ENCODE assay signal across 8 cellular contexts in the genomic region with DNA sequence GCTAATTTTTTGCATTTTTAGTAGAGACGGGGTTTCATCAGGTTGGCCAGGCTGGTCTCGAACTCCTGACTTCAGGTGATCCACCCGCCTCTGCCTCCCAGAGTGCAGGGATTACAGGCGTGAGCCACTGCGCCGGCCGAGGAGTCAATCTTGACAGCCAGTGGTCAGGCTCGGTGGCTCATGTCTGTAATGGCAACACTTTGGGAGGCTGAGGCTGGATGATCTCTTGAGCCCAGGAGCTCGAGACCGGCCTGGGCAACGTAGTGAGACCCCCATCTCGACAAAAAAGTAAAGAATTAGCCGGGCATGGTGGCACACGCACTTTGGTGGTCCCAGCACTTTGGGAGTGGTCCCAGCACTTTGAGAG. TPM values are rescaled to one million over a fixed set of nuclear protein-coding genes. Genes with fewer than 3 reads are reported as not detected.
A peak's percentile ranks its signal among the peaks of the same experiment; 100 is the strongest.
DNase-seq lines count a peak whose midpoint lies in the region; ATAC-seq and TF ChIP-seq lines count a peak whose summit lies in the region.

No MANE protein-coding gene starts in this region.

- H3K9me3 ChIP-seq in testis: no peaks in the 10 kb centered on the region

- H3K27me3 Mint-ChIP-seq in activated CD4-positive, alpha-beta T cell treated with anti-CD3 and anti-CD28 coated beads for 36 hours: no peaks in the 10 kb centered on the region

- no peak for TF ChIP-seq CTCF in testis (IDR thresholded peaks at IDR 0.05)

- CTCF ChIA-PET in activated CD4-positive, alpha-beta T cell treated with anti-CD3 and anti-CD28 coated beads for 36 hours (lab: Charles Lee): interaction anchor here (0.6 to 2.1 kb wide), 6 partner anchors 10 to 1762 kb away, joined by 3 to 6 read pairs (median 3); no protein-coding TSS in a partner anchor

- peaks cover 9% of the 10 kb centered on the region for H3K4me1 ChIP-seq in testis

- peak overlapping the region; percentile 93 to 97 for H3K4me3 ChIP-seq in testis

- TF ChIP-seq POLR2A in testis (IDR thresholded peaks at IDR 0.05): no peak

- intact Hi-C loops in activated CD4-positive, alpha-beta T cell treated with anti-CD3 and anti-CD28 coated beads for 36 hours (cut with DNase I, micrococcal nuclease): loop anchor here (1.0 kb wide), 1 partner anchor 18 kb away; the partner anchor contains the start of gene SOCS3 (in 2 of the 2)
- intact Hi-C loops in left colon (cut with DNase I, micrococcal nuclease) (no loop called here), testis (cut with DNase I; ENCODE audit: low total_unique reads) (no loop called here)

- H3K27ac Mint-ChIP-seq in activated CD4-positive, alpha-beta T cell treated with anti-CD3 and anti-CD28 coated beads for 36 hours: peak overlapping the region; percentile 71

- peaks cover 27% of the 10 kb centered on the region for H3K36me3 Mint-ChIP-seq in activated CD4-positive, alpha-beta T cell treated with anti-CD3 and anti-CD28 coated beads for 36 hours (ENCODE audit: low read depth)

- H3K27me3 ChIP-seq in testis: no peaks in the 10 kb centered on the region

- no peak for DNase-seq in activated CD4-positive, alpha-beta T cell treated with anti-CD3 and anti-CD28 coated beads for 36 hours
- no peak for DNase-seq in activated CD4-positive, alpha-beta T cell treated with anti-CD3 and anti-CD28 coated beads, Interleukin-2, amount 50 U/mL, for 4 hours
- DNase-seq in left colon (no peak), testis (no peak), DMS153 treated with DMSO at 0.1 percent for 48 hours (lab: John Stamatoyannopoulos, UW; ENCODE audit: unreplicated experiment) (no peak), SIG-M5 treated with dmso at 0.1 percent for 504 hours (lab: John Stamatoyannopoulos, UW; ENCODE audit: unreplicated experiment) (no peak)

- H3K36me3 ChIP-seq in testis (ENCODE audit: low read depth, missing control alignments): no peaks in the 10 kb centered on the region

- H3K27ac ChIP-seq in angular gyrus (ENCODE audit: low read depth, low read length) (peak overlapping the region; percentile 90), testis (peak overlapping the region in 1 of 2 donors; percentile 86)

- no peaks in the 10 kb centered on the region for H3K9me3 Mint-ChIP-seq in activated CD4-positive, alpha-beta T cell treated with anti-CD3 and anti-CD28 coated beads for 36 hours (ENCODE audit: low read depth)

- ATAC-seq in activated CD4-positive, alpha-beta T cell treated with anti-CD3 and anti-CD28 coated beads for 36 hours: no peak
- ATAC-seq in left colon (peak; percentile 17), HG03354 (IDR thresholded peaks at IDR 0.05; ENCODE audit: poor library complexity, severe bottlenecking, unreplicated experiment) (no peak)

- WGBS in testis, 2 donors: 30 to 51% methylated on average over 4 to 14 of the region's 14 CpGs

- peaks cover 56% of the 10 kb centered on the region for H3K4me1 Mint-ChIP-seq in activated CD4-positive, alpha-beta T cell treated with anti-CD3 and anti-CD28 coated beads for 36 hours

- H3K4me3 Mint-ChIP-seq in activated CD4-positive, alpha-beta T cell treated with anti-CD3 and anti-CD28 coated beads for 36 hours: peak overlapping the region; percentile 88

- POLR2A ChIA-PET in activated CD4-positive, alpha-beta T cell treated with anti-CD3 and anti-CD28 coated beads for 36 hours (lab: Charles Lee): interaction anchor here (0.6 to 1.5 kb wide), 5 partner anchors 17 to 1602 kb away, joined by 3 to 5 read pairs (median 4); partner anchors contain the start of gene SOCS3

RNA-seq across cellular contexts. Expression of gene PGS1, which starts 0.6 kb away (rescaled TPM):
- 10 to 100 TPM; 73.3 to 75.0 TPM for total RNA-seq in activated CD4-positive, alpha-beta T cell treated with anti-CD3 and anti-CD28 coated beads for 36 hours
- total RNA-seq in left colon: 10 to 100 TPM; 37.6 to 44.5 TPM
- 10 to 100 TPM; 50.4 to 58.4 TPM for total RNA-seq in testis
- polyA plus RNA-seq in testis (ENCODE audit: insufficient read depth, low read depth, low replicate concordance): 34.9 TPM

RNA-seq across cellular contexts. Expression of gene SOCS3, which starts 18.0 kb away (rescaled TPM):
- total RNA-seq in activated CD4-positive, alpha-beta T cell treated with anti-CD3 and anti-CD28 coated beads for 36 hours: 100 to 1,000 TPM; 150 to 162 TPM
- total RNA-seq in left colon: 10 to 100 TPM; 11.6 to 33.1 TPM
- total RNA-seq in testis: 10 to 100 TPM in 1 of 2 donors, 1 to 10 TPM in 1; 2.2 to 17.8 TPM
- 9.6 TPM for polyA plus RNA-seq in testis (ENCODE audit: insufficient read depth, low read depth, low replicate concordance)

Comparison
In these comparisons a context has a peak if more than half of its experiments do, and no peak if none do; other contexts are left out.
1. RNA of gene SOCS3, which starts 18.0 kb away (total RNA-seq): 150 to 162 TPM in activated CD4-positive, alpha-beta T cell treated with anti-CD3 and anti-CD28 coated beads for 36 hours; 11.6 to 33.1 TPM in left colon and 2.2 to 17.8 TPM in testis; every median in the first group is over 4 times any median in the second.
2. intact Hi-C loops: an anchor here in activated CD4-positive, alpha-beta T cell treated with anti-CD3 and anti-CD28 coated beads for 36 hours (1.0 kb wide); none called in left colon and testis.